Comparison of ENCODE assay signal across 18 cellular contexts in genomic region chr19:43078311-43078710, GRCh38. TPM values are rescaled to one million over a fixed set of nuclear protein-coding genes. Genes with fewer than 3 reads are reported as not detected.
DNase-seq lines count a peak whose midpoint lies in the region; ATAC-seq, FAIRE-seq and TF ChIP-seq lines count a peak whose summit lies in the region.
"Had no signal": no experiment of that assay in that cellular context is flagged by ENCODE, and none has a peak within 500 bp of the region (broad histone marks: within the 10 kb centered on the region; RNA-seq: fewer than 3 reads in every experiment).

No MANE protein-coding gene starts in this region.

- DNase-seq in AG08396 (ENCODE audit: low spot score) (peak; percentile 39), HS-5 (ENCODE audit: low read depth) (peak; percentile 82), K562 (ENCODE audit: extremely low read depth in 1 of 4, low spot score in 3 of 4) (no peak), hepatic stellate cell (ENCODE audit: low spot score) (peak; percentile 30), NCI-H69 (lab: John Stamatoyannopoulos, UW) (no peak), WTC11 (ENCODE audit: low spot score) (no peak)
- DNase-seq: activated CD4-positive, alpha-beta T cell treated with anti-CD3 and anti-CD28 coated beads, Interleukin-2, amount 50 U/mL, for 1 hour; cortex of kidney; immature natural killer cell; MM.1S; NCI-H2029 treated with DMSO at 0.1 percent for 48 hours; nucleus accumbens; stimulated activated naive CD8-positive, alpha-beta T cell treated with anti-CD3 and anti-CD28 coated beads, Interleukin-15, Interleukin-2, amounts not matched to agents 100 U/mL and 50 U/mL, for 24 hours had no signal

- no TSS peak for BruUV-seq in K562 (replicated peaks; lab: Mats Ljungman, UMichigan)

- no peaks in the 10 kb centered on the region for H3K79me2 ChIP-seq in K562 (ENCODE audit: control insufficient read depth, insufficient read depth, low read length)

- TF ChIP-seq CTCF in K562 (IDR thresholded peaks at IDR 0.05 in 2 of 3, conservative IDR thresholded peaks at IDR 0.05 in 1 of 3; ENCODE audit: insufficient read depth in 2 of 3, low read depth in 1 of 3, low read length in 3 of 3) (no peak), WTC11 (IDR thresholded peaks at IDR 0.05) (no peak)

- no peaks in the 10 kb centered on the region; the same call in 1 of the 2 replicates for H3K36me3 Mint-ChIP-seq in WTC11
- H3K36me3 Mint-ChIP-seq: immature natural killer cell had no signal

- H3K27me3 ChIP-seq in K562 (ENCODE audit: control insufficient read depth in 2 of 2, insufficient read depth in 2 of 2, low read length in 2 of 2) = no peaks in the 10 kb centered on the region
- H3K27me3 ChIP-seq: adrenal gland had no signal

- no peak for FAIRE-seq in K562 (lab: Jason Lieb, UNC)

- CTCF ChIA-PET in K562 (lab: Yijun Ruan, JAX; ENCODE audit: low intra/inter-chr PET ratio) (no interaction called here), WTC11 (lab: Charles Lee) (no interaction called here)

- H3K36me3 ChIP-seq in K562 (ENCODE audit: control insufficient read depth, insufficient read depth, low read length) = no peaks in the 10 kb centered on the region
- H3K36me3 ChIP-seq: adrenal gland had no signal

- H2AFZ ChIP-seq in K562 (ENCODE audit: low read depth, low read length) = no peak overlapping the region

- no peak overlapping the region for H3K4me3 ChIP-seq in K562
- H3K4me3 ChIP-seq: adrenal gland, skin epidermis had no signal

- H3K4me2 ChIP-seq in K562 (ENCODE audit: insufficient read depth, low read length) = no peak overlapping the region

- no peaks in the 10 kb centered on the region for H3K27me3 Mint-ChIP-seq in WTC11 (ENCODE audit: low read depth)

- no peak overlapping the region for H3K27ac Mint-ChIP-seq in WTC11
- H3K27ac Mint-ChIP-seq: immature natural killer cell, mesothelial cell of epicardium had no signal

- no peaks in the 10 kb centered on the region for H3K4me1 ChIP-seq in K562 (replicated peaks in 1 of 2; ENCODE audit: control insufficient read depth in 2 of 2, insufficient read depth in 2 of 2, low read length in 2 of 2)
- H3K4me1 ChIP-seq: adrenal gland had no signal

- in situ Hi-C loops in K562 (cut with MboI) = no loop called here

- intact Hi-C loops in K562 (cut with micrococcal nuclease) = no loop called here

- H3K9me3 Mint-ChIP-seq in WTC11 = peaks cover 26% of the 10 kb centered on the region

- H3K9me3 ChIP-seq in K562 (replicated peaks; ENCODE audit: control insufficient read depth, insufficient read depth, low read depth, low read length) = no peaks in the 10 kb centered on the region
- H3K9me3 ChIP-seq: adrenal gland had no signal

- no peak overlapping the region for H3K4me3 Mint-ChIP-seq in WTC11
- H3K4me3 Mint-ChIP-seq: immature natural killer cell, mesothelial cell of epicardium had no signal

- WGBS in K562 (ENCODE audit: insufficient coverage, low coverage, missing lambda C conversion rate) = 0% methylated on average over 4 of the region's 4 CpGs

- ATAC-seq in K562 = no peak
- ATAC-seq in HG03196 (IDR thresholded peaks at IDR 0.05; ENCODE audit: unreplicated experiment) = no peak
- ATAC-seq in GM19351 (IDR thresholded peaks at IDR 0.05; ENCODE audit: unreplicated experiment) = no peak
- no peak for ATAC-seq in WTC11
- ATAC-seq: stimulated activated naive CD8-positive, alpha-beta T cell treated with anti-CD3 and anti-CD28 coated beads, Interleukin-15, Interleukin-2, amounts not matched to agents 100 U/mL and 50 U/mL, for 24 hours had no signal

- H4K20me1 ChIP-seq in K562 (replicated peaks; ENCODE audit: control insufficient read depth, insufficient read depth, low read length) = no peaks in the 10 kb centered on the region

- POLR2A ChIA-PET in K562 (lab: Yijun Ruan, JAX) = no interaction called here
- POLR2A ChIA-PET in WTC11 (lab: Charles Lee) = no interaction called here

- TF ChIP-seq EP300 in K562 (IDR thresholded peaks at IDR 0.05; ENCODE audit: low read length) = no peak

- no peaks in the 10 kb centered on the region for H3K9me1 ChIP-seq in K562 (ENCODE audit: control insufficient read depth, insufficient read depth, low read length)

- no peak for TF ChIP-seq POLR2A in K562 (conservative IDR thresholded peaks at IDR 0.05)

- H3K9ac ChIP-seq in K562 (ENCODE audit: insufficient read depth in 1 of 2, low read depth in 2 of 2, low read length in 2 of 2) = no peak overlapping the region

- no peak overlapping the region for H3K27ac ChIP-seq in K562 (ENCODE audit: extremely low read depth, low read depth, low read length)
- H3K27ac ChIP-seq: adrenal gland, skin epidermis had no signal

- no peaks in the 10 kb centered on the region for H3K4me1 Mint-ChIP-seq in WTC11
- H3K4me1 Mint-ChIP-seq: immature natural killer cell, mesothelial cell of epicardium had no signal

- no peak for TF ChIP-seq RAD21 in K562 (CRISPR knock-in tag; conservative IDR thresholded peaks at IDR 0.05 in 1 of 2, IDR thresholded peaks at IDR 0.05 in 1 of 2)

TF ChIP-seq in K562, 482 proteins besides CTCF, POLR2A, EP300 and RAD21:
- TF ChIP-seq FUS (optimal IDR thresholded peaks at IDR 0.05; ENCODE audit: low read depth, low read length) = no peak
- no peak for TF ChIP-seq ZNF121 (CRISPR knock-in tag; conservative IDR thresholded peaks at IDR 0.05)
- TF ChIP-seq BRF1 (IDR thresholded peaks at IDR 0.05; ENCODE audit: borderline replicate concordance, extremely low read depth, insufficient read length) = no peak
- TF ChIP-seq ZBTB7A (IDR thresholded peaks at IDR 0.05; ENCODE audit: borderline replicate concordance, control insufficient read depth, low read depth, low read length) = no peak
- peak; percentile 7 for TF ChIP-seq MEIS2 (IDR thresholded peaks at IDR 0.05; ENCODE audit: partially characterized antibody)

TF ChIP-seq in WTC11, 78 proteins besides CTCF, POLR2A, EP300 and RAD21 (continues in another document):
- no peak for TF ChIP-seq MXD4 (CRISPR knock-in tag; IDR thresholded peaks at IDR 0.05; ENCODE audit: borderline replicate concordance)
- no peak for TF ChIP-seq E2F4 (CRISPR knock-in tag; IDR thresholded peaks at IDR 0.05; ENCODE audit: borderline replicate concordance, low read depth)

RNA-seq across cellular contexts. Expression of gene PSG2, which starts 4.2 kb away (rescaled TPM):
- not detected in 2 replicates for total RNA-seq in K562 (2011; cell fraction: chromatin; rRNA removed; ENCODE audit: low replicate concordance)
- not detected in 2 replicates for total RNA-seq in K562 (2011; cell fraction: nucleolus; rRNA removed)
- total RNA-seq in K562 (2011; cell fraction: nucleoplasm; rRNA removed) = not detected in 2 replicates
- total RNA-seq in K562 (2014; rRNA removed) (not detected in 2 replicates), K562 (2014; rRNA removed; fragmentation: Illumina TruSeq; extraction: Trizol) (not detected in 2 replicates), K562 (2015; rRNA removed; fragmentation: Illumina TruSeq; extraction: Trizol) (not detected in 2 replicates), K562 (2021) (not detected in 2 replicates), WTC11 (2021) (not detected in 3 replicates)
- polyA plus RNA-seq in K562 (2011; rRNA removed) (not detected in 2 replicates), K562 (2014; fragmentation: Illumina TruSeq; extraction: Trizol) (not detected in 2 replicates), K562 (2014; fragmentation: Nextera tagmentation; extraction: Ambion mirVana) (not detected), K562 (2014; rRNA removed) (not detected in 2 replicates)
- not detected in 2 replicates for polyA plus RNA-seq in K562 (2011; cell fraction: cytosol; rRNA removed)
- polyA plus RNA-seq in K562 (2011; cell fraction: nucleus; rRNA removed) = not detected in 2 replicates
- not detected in 2 replicates for polyA plus RNA-seq in K562 (2012)
- not detected in 2 replicates for polyA minus RNA-seq in K562 (2011; rRNA and poly(A)+ RNA removed)
- not detected in 2 replicates for polyA minus RNA-seq in K562 (2011; cell fraction: cytosol; rRNA and poly(A)+ RNA removed)
- polyA minus RNA-seq in K562 (2011; cell fraction: nucleus; rRNA and poly(A)+ RNA removed) = not detected in 2 replicates
- total RNA-seq: adrenal gland, mesothelial cell of epicardium had no signal
- polyA plus RNA-seq: adrenal gland, immature natural killer cell had no signal

RNA-seq across cellular contexts. Expression of gene PSG11, which starts 52.0 kb away (rescaled TPM):
- total RNA-seq in K562 (2011; cell fraction: chromatin; rRNA removed; ENCODE audit: low replicate concordance) = not detected in 2 replicates
- not detected in 2 replicates for total RNA-seq in K562 (2011; cell fraction: nucleolus; rRNA removed)
- total RNA-seq in K562 (2011; cell fraction: nucleoplasm; rRNA removed) = not detected in 2 replicates
- total RNA-seq in K562 (2014; rRNA removed) (not detected in 2 replicates), K562 (2014; rRNA removed; fragmentation: Illumina TruSeq; extraction: Trizol) (not detected in 2 replicates), K562 (2015; rRNA removed; fragmentation: Illumina TruSeq; extraction: Trizol) (not detected in 2 replicates), K562 (2021) (not detected in 2 replicates), WTC11 (2021) (not detected in 3 replicates)
- polyA plus RNA-seq in K562 (2011; rRNA removed) (not detected in 2 replicates), K562 (2014; fragmentation: Illumina TruSeq; extraction: Trizol) (not detected in 2 replicates), K562 (2014; fragmentation: Nextera tagmentation; extraction: Ambion mirVana) (not detected), K562 (2014; rRNA removed) (not detected in 2 replicates)
- polyA plus RNA-seq in K562 (2011; cell fraction: cytosol; rRNA removed) = not detected in 2 replicates
- not detected in 2 replicates for polyA plus RNA-seq in K562 (2011; cell fraction: nucleus; rRNA removed)
- polyA plus RNA-seq in K562 (2012) = not detected in 2 replicates
- polyA minus RNA-seq in K562 (2011; rRNA and poly(A)+ RNA removed) = not detected in 2 replicates
- not detected in 2 replicates for polyA minus RNA-seq in K562 (2011; cell fraction: cytosol; rRNA and poly(A)+ RNA removed)
- polyA minus RNA-seq in K562 (2011; cell fraction: nucleus; rRNA and poly(A)+ RNA removed) = not detected in 2 replicates
- total RNA-seq: adrenal gland, mesothelial cell of epicardium had no signal
- polyA plus RNA-seq: adrenal gland, immature natural killer cell had no signal

Comparison
In these comparisons a context has a peak if more than half of its experiments do, and no peak if none do; other contexts are left out.
1. DNase-seq: peak in AG08396 (single experiment), HS-5 (single experiment) and hepatic stellate cell (single experiment); none in K562 (0 of 4), NCI-H69 (single experiment) and WTC11 (single experiment).